Comparison of ENCODE assay signal across 22 cellular contexts in genomic region chr19:47203254-47203653, GRCh38. TPM values are rescaled to one million over a fixed set of nuclear protein-coding genes. Genes with fewer than 3 reads are reported as not detected.
DNase-seq lines count a peak whose midpoint lies in the region; ATAC-seq and TF ChIP-seq lines count a peak whose summit lies in the region.
"Had no signal": no experiment of that assay in that cellular context is flagged by ENCODE, and none has a peak within 500 bp of the region (broad histone marks: within the 10 kb centered on the region; RNA-seq: fewer than 3 reads in every experiment).

No MANE protein-coding gene starts in this region.

- H3K27me3 Mint-ChIP-seq in activated naive CD4-positive, alpha-beta T cell treated with anti-CD3 and anti-CD28 coated beads, Interleukin-2, amount 50 U/mL, for 24 hours: no peaks in the 10 kb centered on the region
- no peaks in the 10 kb centered on the region for H3K27me3 Mint-ChIP-seq in activated naive CD4-positive, alpha-beta T cell treated with anti-CD3 and anti-CD28 coated beads, Interleukin-2, amount 10 ng/mL, durations not matched to agents 7 days and 5 days
- H3K27me3 Mint-ChIP-seq in T-helper 17 cell (no peaks in the 10 kb centered on the region), type B pancreatic cell (no peaks in the 10 kb centered on the region)
- H3K27me3 Mint-ChIP-seq: activated naive CD8-positive, alpha-beta T cell treated with anti-CD3 and anti-CD28 coated beads, Interleukin-2, amount 10 ng/mL, durations not matched to agents 7 days and 5 days; memory B cell had no signal

- DNase-seq in activated naive CD4-positive, alpha-beta T cell treated with anti-CD3 and anti-CD28 coated beads, Interleukin-2, amount 10 ng/mL, durations not matched to agents 7 days and 5 days: no peak
- DNase-seq in T-helper 17 cell: no peak
- DNase-seq in left colon: no peak
- no peak for DNase-seq in type B pancreatic cell (ENCODE audit: extremely low spot score, unreplicated experiment)
- DNase-seq in NCI-H526 treated with DMSO at 0.1 percent for 48 hours (lab: John Stamatoyannopoulos, UW): no peak
- DNase-seq: activated CD8-positive, alpha-beta memory T cell treated with anti-CD3 and anti-CD28 coated beads for 24 hours; activated naive CD8-positive, alpha-beta T cell treated with anti-CD3 and anti-CD28 coated beads, Interleukin-2, amount 10 ng/mL, durations not matched to agents 7 days and 5 days; activated T-cell treated with anti-CD3 and anti-CD28 coated beads, Interleukin-2, amount 50 U/mL, for 48 hours; H7; heart left ventricle; NCI-H1048; NCI-H2029; NCI-H748 treated with DMSO at 0.1 percent for 48 hours; nucleus accumbens; SK-N-SH; stimulated activated CD4-positive, alpha-beta T cell treated with anti-CD3 and anti-CD28 coated beads, Interleukin-1b, Interleukin-23, amount 100 ng/mL, for 48 hours; T-helper 9 cell; WERI-Rb-1 had no signal

- peak overlapping the region; percentile 63 for H3K27ac Mint-ChIP-seq in activated naive CD4-positive, alpha-beta T cell treated with anti-CD3 and anti-CD28 coated beads, Interleukin-2, amount 50 U/mL, for 24 hours
- H3K27ac Mint-ChIP-seq in activated naive CD4-positive, alpha-beta T cell treated with anti-CD3 and anti-CD28 coated beads, Interleukin-2, amount 10 ng/mL, durations not matched to agents 7 days and 5 days: no peak overlapping the region
- H3K27ac Mint-ChIP-seq in T-helper 17 cell: peak overlapping the region; percentile 60
- peak overlapping the region; percentile 42 for H3K27ac Mint-ChIP-seq in type B pancreatic cell
- H3K27ac Mint-ChIP-seq: activated naive CD8-positive, alpha-beta T cell treated with anti-CD3 and anti-CD28 coated beads, Interleukin-2, amount 10 ng/mL, durations not matched to agents 7 days and 5 days; memory B cell had no signal

- H3K9me3 ChIP-seq in T-helper 17 cell (ENCODE audit: control insufficient read depth, low read length, poor library complexity, severe bottlenecking): no peaks in the 10 kb centered on the region
- H3K9me3 ChIP-seq: heart left ventricle, SK-N-SH, suprapubic skin had no signal

- no peaks in the 10 kb centered on the region for H3K9me3 Mint-ChIP-seq in activated naive CD4-positive, alpha-beta T cell treated with anti-CD3 and anti-CD28 coated beads, Interleukin-2, amount 50 U/mL, for 24 hours
- no peaks in the 10 kb centered on the region for H3K9me3 Mint-ChIP-seq in activated naive CD4-positive, alpha-beta T cell treated with anti-CD3 and anti-CD28 coated beads, Interleukin-2, amount 10 ng/mL, durations not matched to agents 7 days and 5 days
- no peaks in the 10 kb centered on the region for H3K9me3 Mint-ChIP-seq in type B pancreatic cell
- H3K9me3 Mint-ChIP-seq: activated naive CD8-positive, alpha-beta T cell treated with anti-CD3 and anti-CD28 coated beads, Interleukin-2, amount 10 ng/mL, durations not matched to agents 7 days and 5 days; memory B cell had no signal

- CTCF ChIA-PET in activated naive CD4-positive, alpha-beta T cell treated with anti-CD3 and anti-CD28 coated beads, Interleukin-2, amount 10 ng/mL, durations not matched to agents 7 days and 5 days (lab: Charles Lee): no interaction called here

- ATAC-seq in T-helper 17 cell: no peak
- peak; percentile 61 for ATAC-seq in left colon
- ATAC-seq in HG03565 (IDR thresholded peaks at IDR 0.05; ENCODE audit: unreplicated experiment): no peak

- H3K4me3 Mint-ChIP-seq in activated naive CD4-positive, alpha-beta T cell treated with anti-CD3 and anti-CD28 coated beads, Interleukin-2, amount 50 U/mL, for 24 hours: no peak overlapping the region
- H3K4me3 Mint-ChIP-seq in activated naive CD4-positive, alpha-beta T cell treated with anti-CD3 and anti-CD28 coated beads, Interleukin-2, amount 10 ng/mL, durations not matched to agents 7 days and 5 days: no peak overlapping the region
- H3K4me3 Mint-ChIP-seq in T-helper 17 cell (no peak overlapping the region), type B pancreatic cell (no peak overlapping the region)
- H3K4me3 Mint-ChIP-seq: activated naive CD8-positive, alpha-beta T cell treated with anti-CD3 and anti-CD28 coated beads, Interleukin-2, amount 10 ng/mL, durations not matched to agents 7 days and 5 days; memory B cell had no signal

- no peak for TF ChIP-seq CTCF in type B pancreatic cell (conservative IDR thresholded peaks at IDR 0.05)

- peaks cover 30% of the 10 kb centered on the region for H3K4me1 Mint-ChIP-seq in activated naive CD4-positive, alpha-beta T cell treated with anti-CD3 and anti-CD28 coated beads, Interleukin-2, amount 50 U/mL, for 24 hours
- peaks cover 9% of the 10 kb centered on the region for H3K4me1 Mint-ChIP-seq in activated naive CD4-positive, alpha-beta T cell treated with anti-CD3 and anti-CD28 coated beads, Interleukin-2, amount 10 ng/mL, durations not matched to agents 7 days and 5 days
- H3K4me1 Mint-ChIP-seq in T-helper 17 cell (no peaks in the 10 kb centered on the region), type B pancreatic cell (ENCODE audit: unreplicated experiment) (peaks cover 7% of the 10 kb centered on the region)
- H3K4me1 Mint-ChIP-seq: memory B cell had no signal

- H3K36me3 Mint-ChIP-seq in activated naive CD4-positive, alpha-beta T cell treated with anti-CD3 and anti-CD28 coated beads, Interleukin-2, amount 50 U/mL, for 24 hours: peaks cover 13% of the 10 kb centered on the region
- H3K36me3 Mint-ChIP-seq in activated naive CD4-positive, alpha-beta T cell treated with anti-CD3 and anti-CD28 coated beads, Interleukin-2, amount 10 ng/mL, durations not matched to agents 7 days and 5 days: peaks cover 45% of the 10 kb centered on the region
- H3K36me3 Mint-ChIP-seq in T-helper 17 cell (ENCODE audit: low read depth) (no peaks in the 10 kb centered on the region), type B pancreatic cell (peaks cover 32% of the 10 kb centered on the region)

- intact Hi-C loops in left colon (cut with DNase I, micrococcal nuclease): no loop called here

RNA-seq across cellular contexts. Expression of gene BBC3, which starts 27.7 kb away (rescaled TPM):
- total RNA-seq in T-helper 17 cell (10 to 100 TPM; 32.4 to 40.2 TPM), left colon (10 to 100 TPM; 18.9 to 32.9 TPM), type B pancreatic cell (ENCODE audit: low replicate concordance) (14.8 and 36.2 TPM in 2 replicates)

RNA-seq across cellular contexts. Expression of gene CCDC9, which starts 53.1 kb away (rescaled TPM):
- total RNA-seq in T-helper 17 cell (10 to 100 TPM; 35.6 to 53.7 TPM), left colon (10 to 100 TPM; 28.0 to 36.7 TPM), type B pancreatic cell (ENCODE audit: low replicate concordance) (22.4 and 29.3 TPM in 2 replicates)
